Comparison of ENCODE assay signal across 2 cellular contexts in the genomic region with DNA sequence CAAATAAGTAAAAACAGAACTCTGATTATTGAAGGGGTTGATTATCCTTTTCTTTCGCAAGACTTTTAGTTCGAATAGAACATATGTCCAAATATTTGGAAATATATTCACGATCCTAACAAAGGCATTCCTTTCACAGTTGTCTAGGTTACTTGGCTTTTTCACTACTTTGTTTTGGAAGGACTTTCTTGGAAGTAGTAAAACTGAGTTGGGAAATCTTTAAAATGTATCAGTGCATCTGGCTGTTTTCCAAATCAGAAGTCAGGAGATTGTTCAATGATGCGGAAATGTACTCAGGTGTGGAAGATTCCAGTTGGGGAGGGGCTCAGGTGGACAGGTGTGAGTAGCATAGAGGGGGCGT.
TF ChIP-seq lines count a peak whose summit lies in the region.

No MANE protein-coding gene starts in this region.

TF ChIP-seq in H1, 55 proteins besides CTCF, POLR2A, EP300 and RAD21:
- TF ChIP-seq KDM4A (IDR thresholded peaks at IDR 0.05; ENCODE audit: low read depth, low read length, severe bottlenecking) (no peak), SP1 (IDR thresholded peaks at IDR 0.05; ENCODE audit: low read depth, low read length) (no peak), ZNF274 (IDR thresholded peaks at IDR 0.05; ENCODE audit: borderline replicate concordance, extremely low read depth, low read length) (no peak), RBBP5 (IDR thresholded peaks at IDR 0.05; ENCODE audit: borderline replicate concordance, low read depth, low read length) (no peak), JUND (IDR thresholded peaks at IDR 0.05; ENCODE audit: low read length) (no peak), KDM5A (IDR thresholded peaks at IDR 0.05; ENCODE audit: low read length) (no peak), YY1 (IDR thresholded peaks at IDR 0.05; ENCODE audit: low read depth, low read length) (no peak)

TF ChIP-seq in GM23338, 12 proteins besides CTCF, POLR2A, EP300 and RAD21:
- TF ChIP-seq JUNB (IDR thresholded peaks at IDR 0.05; ENCODE audit: unreplicated experiment) (no peak), ZNF114 (CRISPR knock-in tag; IDR thresholded peaks at IDR 0.05) (no peak), ZNF331 (CRISPR knock-in tag; IDR thresholded peaks at IDR 0.05; ENCODE audit: low read depth) (no peak), NANOG (IDR thresholded peaks at IDR 0.05; ENCODE audit: borderline replicate concordance) (no peak), STAT1 (IDR thresholded peaks at IDR 0.05; ENCODE audit: unreplicated experiment) (no peak)
- TF ChIP-seq, protein P1, sequence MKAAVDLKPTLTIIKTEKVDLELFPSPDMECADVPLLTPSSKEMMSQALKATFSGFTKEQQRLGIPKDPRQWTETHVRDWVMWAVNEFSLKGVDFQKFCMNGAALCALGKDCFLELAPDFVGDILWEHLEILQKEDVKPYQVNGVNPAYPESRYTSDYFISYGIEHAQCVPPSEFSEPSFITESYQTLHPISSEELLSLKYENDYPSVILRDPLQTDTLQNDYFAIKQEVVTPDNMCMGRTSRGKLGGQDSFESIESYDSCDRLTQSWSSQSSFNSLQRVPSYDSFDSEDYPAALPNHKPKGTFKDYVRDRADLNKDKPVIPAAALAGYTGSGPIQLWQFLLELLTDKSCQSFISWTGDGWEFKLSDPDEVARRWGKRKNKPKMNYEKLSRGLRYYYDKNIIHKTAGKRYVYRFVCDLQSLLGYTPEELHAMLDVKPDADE (IDR thresholded peaks at IDR 0.05): no peak
- TF ChIP-seq, protein P2, sequence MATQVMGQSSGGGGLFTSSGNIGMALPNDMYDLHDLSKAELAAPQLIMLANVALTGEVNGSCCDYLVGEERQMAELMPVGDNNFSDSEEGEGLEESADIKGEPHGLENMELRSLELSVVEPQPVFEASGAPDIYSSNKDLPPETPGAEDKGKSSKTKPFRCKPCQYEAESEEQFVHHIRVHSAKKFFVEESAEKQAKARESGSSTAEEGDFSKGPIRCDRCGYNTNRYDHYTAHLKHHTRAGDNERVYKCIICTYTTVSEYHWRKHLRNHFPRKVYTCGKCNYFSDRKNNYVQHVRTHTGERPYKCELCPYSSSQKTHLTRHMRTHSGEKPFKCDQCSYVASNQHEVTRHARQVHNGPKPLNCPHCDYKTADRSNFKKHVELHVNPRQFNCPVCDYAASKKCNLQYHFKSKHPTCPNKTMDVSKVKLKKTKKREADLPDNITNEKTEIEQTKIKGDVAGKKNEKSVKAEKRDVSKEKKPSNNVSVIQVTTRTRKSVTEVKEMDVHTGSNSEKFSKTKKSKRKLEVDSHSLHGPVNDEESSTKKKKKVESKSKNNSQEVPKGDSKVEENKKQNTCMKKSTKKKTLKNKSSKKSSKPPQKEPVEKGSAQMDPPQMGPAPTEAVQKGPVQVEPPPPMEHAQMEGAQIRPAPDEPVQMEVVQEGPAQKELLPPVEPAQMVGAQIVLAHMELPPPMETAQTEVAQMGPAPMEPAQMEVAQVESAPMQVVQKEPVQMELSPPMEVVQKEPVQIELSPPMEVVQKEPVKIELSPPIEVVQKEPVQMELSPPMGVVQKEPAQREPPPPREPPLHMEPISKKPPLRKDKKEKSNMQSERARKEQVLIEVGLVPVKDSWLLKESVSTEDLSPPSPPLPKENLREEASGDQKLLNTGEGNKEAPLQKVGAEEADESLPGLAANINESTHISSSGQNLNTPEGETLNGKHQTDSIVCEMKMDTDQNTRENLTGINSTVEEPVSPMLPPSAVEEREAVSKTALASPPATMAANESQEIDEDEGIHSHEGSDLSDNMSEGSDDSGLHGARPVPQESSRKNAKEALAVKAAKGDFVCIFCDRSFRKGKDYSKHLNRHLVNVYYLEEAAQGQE (IDR thresholded peaks at IDR 0.05; ENCODE audit: unreplicated experiment): no peak
TF ChIP-seq in GM23338: peak in this region for 0.
